In the genomic region with DNA sequence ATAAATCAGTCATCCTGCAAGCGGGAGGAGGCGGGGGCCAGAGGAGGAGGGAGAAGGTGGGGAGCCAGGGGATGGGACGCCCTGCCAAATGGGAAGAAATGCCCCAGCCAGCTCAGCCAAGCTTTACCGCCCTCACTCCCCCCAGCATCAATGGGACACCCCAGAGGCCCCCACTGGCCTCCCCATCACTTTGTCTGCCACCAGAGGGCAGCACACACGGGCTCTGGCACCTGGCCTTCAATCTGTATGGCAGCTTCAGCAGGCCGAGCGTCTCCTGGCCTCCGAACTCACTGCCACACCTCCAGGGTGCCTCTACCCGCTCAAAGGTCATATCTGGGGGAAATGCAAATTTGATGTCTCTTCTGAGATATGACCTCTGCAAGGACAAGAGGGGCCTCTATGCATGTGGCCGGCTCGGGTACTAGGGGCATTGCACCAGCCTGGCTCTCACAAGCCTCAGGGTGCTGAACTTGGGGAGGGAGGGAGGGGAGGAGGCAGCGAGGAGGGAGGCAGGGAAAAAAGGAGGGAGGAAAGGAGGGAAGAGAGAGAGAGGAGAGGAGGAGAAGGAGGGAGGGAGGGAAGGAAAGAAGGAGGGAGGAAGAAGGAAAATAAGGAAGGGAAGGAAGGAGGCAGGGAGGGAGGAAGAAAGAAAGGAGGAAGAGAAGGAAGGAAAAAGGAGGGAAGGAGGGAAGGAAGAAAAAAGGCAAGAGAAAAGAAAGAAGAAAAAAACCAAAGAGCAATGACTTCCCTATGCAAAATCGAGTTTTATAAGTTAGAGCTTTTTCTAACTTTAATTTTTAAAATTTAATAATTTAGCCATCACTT, we compare ENCODE assay signal across 9 cellular contexts. TPM values are rescaled to one million over a fixed set of nuclear protein-coding genes. Genes with fewer than 3 reads are reported as not detected.
DNase-seq lines count a peak whose midpoint lies in the region; ATAC-seq and TF ChIP-seq lines count a peak whose summit lies in the region.
"Had no signal": no experiment of that assay in that cellular context is flagged by ENCODE, and none has a peak within 500 bp of the region (broad histone marks: within the 10 kb centered on the region; RNA-seq: fewer than 3 reads in every experiment).

No MANE protein-coding gene starts in this region.

- peaks cover 38% of the 10 kb centered on the region for H3K27me3 Mint-ChIP-seq in CD8-positive, alpha-beta T cell (ENCODE audit: low read depth)
- peaks cover 21% of the 10 kb centered on the region for H3K27me3 Mint-ChIP-seq in memory B cell

- CTCF ChIA-PET in CD8-positive, alpha-beta T cell (lab: Charles Lee), result interaction anchor here (0.5 to 1.8 kb wide), 17 partner anchors 11 to 253 kb away, joined by 3 to 6 read pairs (median 3); no protein-coding TSS in a partner anchor

- peak; percentile 60 for TF ChIP-seq CTCF in CD8-positive, alpha-beta T cell (IDR thresholded peaks at IDR 0.05)
- peak in 55 of 56 donors; percentile 10 to 76 (median 60) for TF ChIP-seq CTCF in dorsolateral prefrontal cortex (IDR thresholded peaks at IDR 0.05 in 54 of 56, conservative IDR thresholded peaks at IDR 0.05 in 2 of 56; ENCODE audit: low read depth in 1 of 56, partially characterized antibody in 56 of 56)

- H3K27ac ChIP-seq in CD8-positive, alpha-beta T cell (ENCODE audit: low read depth, low read length), result no peak overlapping the region
- no peak overlapping the region for H3K27ac ChIP-seq in dorsolateral prefrontal cortex

- peak; percentile 35 to 75 (median 66) for DNase-seq in CD8-positive, alpha-beta T cell
- DNase-seq in NCI-H2196 (lab: John Stamatoyannopoulos, UW; ENCODE audit: unreplicated experiment) (peak; percentile 60), dorsolateral prefrontal cortex (peak in 7 of 10 donors; percentile 34 to 65 (median 44)), memory B cell (ENCODE audit: low spot score in 2 of 2) (peak; percentile 62 to 71)
- peak; percentile 70 for DNase-seq in activated CD4-positive, alpha-beta T cell treated with anti-CD3 and anti-CD28 coated beads, Interleukin-2, amount 50 U/mL, for 1 hour
- peak; percentile 56 to 64 for DNase-seq in stimulated activated CD8-positive, alpha-beta memory T cell treated with anti-CD3 and anti-CD28 coated beads, Interleukin-2, amount 100 ng/mL, for 48 hours (ENCODE audit: low read depth in 2 of 2)

- H3K4me3 Mint-ChIP-seq in CD8-positive, alpha-beta T cell, result no peak overlapping the region
- peak overlapping the region; percentile 53 for H3K4me3 Mint-ChIP-seq in memory B cell

- H3K36me3 ChIP-seq in CD8-positive, alpha-beta T cell (ENCODE audit: insufficient read depth, low read length), result no peaks in the 10 kb centered on the region

- no peaks in the 10 kb centered on the region for H3K9me3 ChIP-seq in CD8-positive, alpha-beta T cell (ENCODE audit: low read length)

- H3K4me3 ChIP-seq in CD8-positive, alpha-beta T cell (ENCODE audit: low read depth, low read length), result no peak overlapping the region
- H3K4me3 ChIP-seq in dorsolateral prefrontal cortex, result peak overlapping the region in 2 of 59 donors; percentile 20 to 31

- H3K27ac Mint-ChIP-seq in CD8-positive, alpha-beta T cell, result no peak overlapping the region
- no peak overlapping the region for H3K27ac Mint-ChIP-seq in memory B cell

- intact Hi-C loops in CD8-positive, alpha-beta T cell (cut with DNase I, micrococcal nuclease), result loop anchor here (1.0 to 5.0 kb wide), 3 partner anchors 169 to 509 kb away; no protein-coding TSS in a partner anchor
- intact Hi-C loops in dorsolateral prefrontal cortex (cut with DNase I), result loop anchor here in 1 of 2 donors (10.0 kb wide), 1 partner anchor 563 kb away; the partner anchor contains the start of gene CFAP77

- no peaks in the 10 kb centered on the region for H3K36me3 Mint-ChIP-seq in CD8-positive, alpha-beta T cell
- no peaks in the 10 kb centered on the region for H3K36me3 Mint-ChIP-seq in memory B cell

- POLR2A ChIA-PET in CD8-positive, alpha-beta T cell (lab: Charles Lee), result no interaction called here

- peaks cover 11% of the 10 kb centered on the region for H3K27me3 ChIP-seq in CD8-positive, alpha-beta T cell (ENCODE audit: insufficient read depth, low read length)
- H3K27me3 ChIP-seq in dorsolateral prefrontal cortex, result peaks cover 0 to 59% (median 26%) of the 10 kb centered on the region in 45 donors

- H3K4me1 Mint-ChIP-seq in CD8-positive, alpha-beta T cell (ENCODE audit: low read depth), result peaks cover 9% of the 10 kb centered on the region
- H3K4me1 Mint-ChIP-seq in memory B cell, result peaks cover 12% of the 10 kb centered on the region

- peaks cover 6% of the 10 kb centered on the region for H3K4me1 ChIP-seq in CD8-positive, alpha-beta T cell (ENCODE audit: insufficient read depth, low read length)

- ATAC-seq in CD8-positive, alpha-beta T cell, result peak; percentile 87
- ATAC-seq in GM21390 (IDR thresholded peaks at IDR 0.05; ENCODE audit: unreplicated experiment) (peak; percentile 65), memory B cell (ENCODE audit: low read depth) (peak; percentile 84), GM21619 (IDR thresholded peaks at IDR 0.05; ENCODE audit: unreplicated experiment) (no peak)

- H3K9me3 Mint-ChIP-seq in CD8-positive, alpha-beta T cell, result no peaks in the 10 kb centered on the region
- H3K9me3 Mint-ChIP-seq in memory B cell, result no peaks in the 10 kb centered on the region

RNA-seq across cellular contexts. Expression of gene GFI1B, which starts 0.7 kb away (rescaled TPM):
- not detected for total RNA-seq in CD8-positive, alpha-beta T cell
- total RNA-seq in dorsolateral prefrontal cortex, result 1 to 10 TPM in 1 of 120 experiments, under 1 TPM in 32, not detected in 87; 0.14 to 1.6 (median 0.30) TPM
- total RNA-seq: T-helper 2 cell treated with Interferon-gamma antibody and Interleukin-4, amounts not matched to agents 100 ng/mL and 5 ng/mL, for 36 hours had no signal

RNA-seq across cellular contexts. Expression of gene TSC1, which starts 33.4 kb away (rescaled TPM):
- 10 to 100 TPM; 45.6 to 51.1 TPM for total RNA-seq in CD8-positive, alpha-beta T cell
- 100 to 1,000 TPM in 101 of 120 experiments, 10 to 100 TPM in 19; 80.3 to 138 (median 112) TPM for total RNA-seq in dorsolateral prefrontal cortex

RNA-seq across cellular contexts. Expression of gene GTF3C5, which starts 53.0 kb away (rescaled TPM):
- total RNA-seq in CD8-positive, alpha-beta T cell, result 10 to 100 TPM; 54.1 to 58.7 TPM
- 10 to 100 TPM; 37.5 to 98.9 (median 61.0) TPM for total RNA-seq in dorsolateral prefrontal cortex
